In the genomic region with DNA sequence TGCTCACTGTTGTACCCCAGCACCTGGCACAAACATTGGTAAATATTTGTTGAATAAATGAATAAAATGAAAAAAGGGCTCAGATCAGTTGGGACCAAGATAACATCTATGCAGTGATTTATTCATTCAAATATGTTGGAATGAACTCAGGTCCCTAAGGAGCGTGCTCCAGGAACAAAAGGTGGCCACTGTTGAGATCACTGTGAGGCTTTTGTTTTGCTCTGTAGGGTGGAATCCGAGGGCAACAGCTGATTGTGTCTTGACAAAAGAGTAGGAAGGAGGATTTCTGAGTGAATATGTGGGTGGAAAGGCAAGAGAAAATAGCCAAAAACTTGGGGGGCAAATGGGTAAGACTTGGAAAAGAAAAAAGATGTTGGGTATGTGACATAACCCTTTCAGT, we compare ENCODE assay signal across 15 cellular contexts.
"Had no signal": no experiment of that assay in that cellular context is flagged by ENCODE, and none has a peak within 500 bp of the region (broad histone marks: within the 10 kb centered on the region; RNA-seq: fewer than 3 reads in every experiment).

No MANE protein-coding gene starts in this region.

- H3K27me3 Mint-ChIP-seq: activated naive CD8-positive, alpha-beta T cell had no signal

- H3K4me3 Mint-ChIP-seq: activated naive CD8-positive, alpha-beta T cell; nephron progenitor cell; T-helper 2 cell treated with Interferon-gamma antibody and Interleukin-4, amounts not matched to agents 5 μg/mL and 100 μg/mL, for 36 hours had no signal

- H3K36me3 Mint-ChIP-seq: activated naive CD8-positive, alpha-beta T cell had no signal

- DNase-seq: activated CD4-positive, alpha-beta T cell treated with anti-CD3 and anti-CD28 coated beads, Interleukin-2, amount 50 U/mL, for 4 hours; activated effector memory CD4-positive, alpha-beta T cell treated with Interleukin-2 at 50 U/mL for 16 hours; activated T-cell treated with anti-CD3 and anti-CD28 coated beads, Interleukin-2, amount 50 U/mL, for 1 hour; amygdala; dermis blood vessel endothelial cell; hypothalamus; islet precursor cell; left lung; nephron progenitor cell; ovary; stimulated activated CD4-positive, alpha-beta T cell treated with anti-CD3 and anti-CD28 coated beads, Interleukin-15, amount 100 ng/mL, for 24 hours; stimulated activated CD4-positive, alpha-beta T cell treated with anti-CD3 and anti-CD28 coated beads, Interleukin-4, amount 100 ng/mL, for 24 hours had no signal

- H3K9me3 ChIP-seq: left lung, ovary had no signal

- H3K36me3 ChIP-seq: left lung, ovary had no signal

- H3K9me3 Mint-ChIP-seq: nephron progenitor cell; T-helper 2 cell treated with Interferon-gamma antibody and Interleukin-4, amounts not matched to agents 5 μg/mL and 100 μg/mL, for 36 hours had no signal

- H3K27me3 ChIP-seq: left lung, ovary had no signal

- H3K4me1 Mint-ChIP-seq: nephron progenitor cell had no signal

- H3K4me3 ChIP-seq: left lung, ovary had no signal

- H3K4me1 ChIP-seq: left lung had no signal

- H3K27ac ChIP-seq: left lung, ovary had no signal

- ATAC-seq: activated CD4-positive, CD25-positive, alpha-beta regulatory T cell treated with anti-CD3 and anti-CD28 coated beads, Interleukin-2, amount 50 U/mL, for 24 hours; left lung had no signal

- H3K27ac Mint-ChIP-seq: activated naive CD8-positive, alpha-beta T cell; nephron progenitor cell; T-helper 2 cell treated with Interferon-gamma antibody and Interleukin-4, amounts not matched to agents 5 μg/mL and 100 μg/mL, for 36 hours had no signal
